15 cellular contexts compared by ENCODE assay signal in genomic region chr3:117322866-117323265, GRCh38.
DNase-seq lines count a peak whose midpoint lies in the region; ATAC-seq, FAIRE-seq and TF ChIP-seq lines count a peak whose summit lies in the region.
"Had no signal": no experiment of that assay in that cellular context is flagged by ENCODE, and none has a peak within 500 bp of the region (broad histone marks: within the 10 kb centered on the region; RNA-seq: fewer than 3 reads in every experiment).

No MANE protein-coding gene starts in this region.

- peak; percentile 17 for DNase-seq in Caki2 (ENCODE audit: low read depth)
- peak; percentile 16 for DNase-seq in astrocyte (ENCODE audit: low read depth)
- DNase-seq in left colon: no peak
- DNase-seq in naive thymus-derived CD4-positive, alpha-beta T cell: no peak
- DNase-seq in SKM-1 (lab: John Stamatoyannopoulos, UW; ENCODE audit: unreplicated experiment): no peak
- no peak for DNase-seq in MG63
- DNase-seq in dorsolateral prefrontal cortex: no peak
- DNase-seq: activated effector memory CD4-positive, alpha-beta T cell treated with anti-CD3 and anti-CD28 coated beads, Interleukin-2, amount 50 U/mL, for 16 hours; CD8-positive, alpha-beta T cell; NCI-H2171; right cardiac atrium; SHP77 had no signal

- TF ChIP-seq EP300 in Ishikawa (IDR thresholded peaks at IDR 0.05; ENCODE audit: borderline replicate concordance): no peak

- peak; percentile 34 for FAIRE-seq in astrocyte (lab: Jason Lieb, UNC)

- no peak overlapping the region for H2AFZ ChIP-seq in astrocyte (ENCODE audit: low read depth, low read length)

- H3K9ac ChIP-seq in astrocyte (ENCODE audit: low read length): no peak overlapping the region

- H3K27me3 ChIP-seq in astrocyte (ENCODE audit: insufficient read depth, low read length) (no peaks in the 10 kb centered on the region), MG63 (no peaks in the 10 kb centered on the region), dorsolateral prefrontal cortex (no peaks in the 10 kb centered on the region)
- no peaks in the 10 kb centered on the region for H3K27me3 ChIP-seq in naive thymus-derived CD4-positive, alpha-beta T cell (ENCODE audit: control insufficient read depth in 2 of 2, insufficient read depth in 2 of 2, low read length in 2 of 2)

- no peak overlapping the region for H3K4me2 ChIP-seq in astrocyte (ENCODE audit: low read length)

- no peak overlapping the region for H3K4me3 Mint-ChIP-seq in astrocyte (ENCODE audit: unreplicated experiment)
- no peak overlapping the region for H3K4me3 Mint-ChIP-seq in naive thymus-derived CD4-positive, alpha-beta T cell
- H3K4me3 Mint-ChIP-seq: CD8-positive, alpha-beta T cell; mesothelial cell of epicardium had no signal

- H3K79me2 ChIP-seq in astrocyte (ENCODE audit: insufficient read depth, low read length): no peaks in the 10 kb centered on the region

- CTCF ChIA-PET in naive thymus-derived CD4-positive, alpha-beta T cell (lab: Charles Lee): no interaction called here

- H3K36me3 Mint-ChIP-seq in astrocyte (ENCODE audit: low read depth, unreplicated experiment): no peaks in the 10 kb centered on the region
- H3K36me3 Mint-ChIP-seq in naive thymus-derived CD4-positive, alpha-beta T cell: no peaks in the 10 kb centered on the region
- H3K36me3 Mint-ChIP-seq: CD8-positive, alpha-beta T cell; mesothelial cell of epicardium had no signal

- no peaks in the 10 kb centered on the region for H3K27me3 Mint-ChIP-seq in astrocyte (ENCODE audit: low read depth, unreplicated experiment)
- no peaks in the 10 kb centered on the region for H3K27me3 Mint-ChIP-seq in naive thymus-derived CD4-positive, alpha-beta T cell

- H3K27ac Mint-ChIP-seq in astrocyte (ENCODE audit: unreplicated experiment): no peak overlapping the region
- no peak overlapping the region for H3K27ac Mint-ChIP-seq in naive thymus-derived CD4-positive, alpha-beta T cell
- H3K27ac Mint-ChIP-seq: CD8-positive, alpha-beta T cell; mesothelial cell of epicardium had no signal

- no peaks in the 10 kb centered on the region for H3K4me1 Mint-ChIP-seq in astrocyte (ENCODE audit: low read depth, unreplicated experiment)
- H3K4me1 Mint-ChIP-seq in naive thymus-derived CD4-positive, alpha-beta T cell: no peaks in the 10 kb centered on the region
- H3K4me1 Mint-ChIP-seq: mesothelial cell of epicardium had no signal

- peaks cover 3% of the 10 kb centered on the region for H3K9me3 Mint-ChIP-seq in astrocyte (ENCODE audit: unreplicated experiment)
- peaks cover 0 to 34% (median 7%) of the 10 kb centered on the region in 11 donors for H3K9me3 Mint-ChIP-seq in naive thymus-derived CD4-positive, alpha-beta T cell

- in situ Hi-C loops in Caki2 (cut with HindIII; ENCODE audit: low pct_unique_long_range_greater_than_20kb, low sequenced_read_pairs): no loop called here

- peak; percentile 53 for ATAC-seq in left colon
- no peak for ATAC-seq in naive thymus-derived CD4-positive, alpha-beta T cell
- ATAC-seq: activated CD4-positive, CD25-positive, alpha-beta regulatory T cell treated with anti-CD3 and anti-CD28 coated beads, Interleukin-2, amount 50 U/mL, for 24 hours; CD8-positive, alpha-beta T cell; right cardiac atrium had no signal

- H3K9me3 ChIP-seq in astrocyte (ENCODE audit: insufficient read depth, low read depth, low read length): no peaks in the 10 kb centered on the region
- no peaks in the 10 kb centered on the region for H3K9me3 ChIP-seq in naive thymus-derived CD4-positive, alpha-beta T cell (ENCODE audit: control insufficient read depth in 2 of 3, low read length in 3 of 3)
- H3K9me3 ChIP-seq in MG63: no peaks in the 10 kb centered on the region

- TF ChIP-seq RAD21 in Ishikawa (IDR thresholded peaks at IDR 0.05; ENCODE audit: low read depth): no peak

- H4K20me1 ChIP-seq in astrocyte (ENCODE audit: insufficient read depth, low read length): no peaks in the 10 kb centered on the region

- H3K36me3 ChIP-seq in astrocyte (ENCODE audit: insufficient read depth, low read length): no peaks in the 10 kb centered on the region
- no peaks in the 10 kb centered on the region for H3K36me3 ChIP-seq in naive thymus-derived CD4-positive, alpha-beta T cell (ENCODE audit: control insufficient read depth in 2 of 3, insufficient read depth in 3 of 3, low read length in 3 of 3)
- H3K36me3 ChIP-seq in MG63: no peaks in the 10 kb centered on the region

- TF ChIP-seq CTCF in astrocyte (IDR thresholded peaks at IDR 0.05; ENCODE audit: insufficient read depth, low read depth, low read length) (no peak), dorsolateral prefrontal cortex (IDR thresholded peaks at IDR 0.05 in 54 of 56, conservative IDR thresholded peaks at IDR 0.05 in 2 of 56; ENCODE audit: low read depth in 1 of 56, partially characterized antibody in 56 of 56) (no peak)

- H3K4me3 ChIP-seq in astrocyte (ENCODE audit: insufficient read depth, low read depth, low read length) (no peak overlapping the region), MG63 (no peak overlapping the region), dorsolateral prefrontal cortex (no peak overlapping the region)
- no peak overlapping the region for H3K4me3 ChIP-seq in naive thymus-derived CD4-positive, alpha-beta T cell (ENCODE audit: low read length)

- POLR2A ChIA-PET in naive thymus-derived CD4-positive, alpha-beta T cell (lab: Charles Lee): no interaction called here

- intact Hi-C loops in left colon (cut with DNase I, micrococcal nuclease): no loop called here
- intact Hi-C loops in naive thymus-derived CD4-positive, alpha-beta T cell (cut with micrococcal nuclease): no loop called here
- intact Hi-C loops in dorsolateral prefrontal cortex (cut with DNase I): no loop called here

- no peak overlapping the region for H3K27ac ChIP-seq in astrocyte (ENCODE audit: low read depth, low read length)
- no peak overlapping the region for H3K27ac ChIP-seq in naive thymus-derived CD4-positive, alpha-beta T cell (ENCODE audit: low read depth, low read length)
- H3K27ac ChIP-seq in dorsolateral prefrontal cortex: no peak overlapping the region

- no peaks in the 10 kb centered on the region for H3K4me1 ChIP-seq in astrocyte (ENCODE audit: insufficient read depth, low read length)
- H3K4me1 ChIP-seq in naive thymus-derived CD4-positive, alpha-beta T cell (ENCODE audit: control insufficient read depth in 2 of 2, insufficient read depth in 2 of 2, low read length in 2 of 2): no peaks in the 10 kb centered on the region

TF ChIP-seq in Ishikawa, 13 proteins besides CTCF, POLR2A, EP300 and RAD21:
- TF ChIP-seq FOXM1 (IDR thresholded peaks at IDR 0.05; ENCODE audit: borderline replicate concordance, low read depth): no peak
- peak; percentile 89 for TF ChIP-seq REST (IDR thresholded peaks at IDR 0.05; ENCODE audit: low read depth)
TF ChIP-seq in Ishikawa: peak in this region for 1.

Comparison
In these comparisons a context has a peak if more than half of its experiments do, and no peak if none do; other contexts are left out.
1. DNase-seq: peak in Caki2 (single experiment) and astrocyte (single experiment); none in left colon (0 of 2), naive thymus-derived CD4-positive, alpha-beta T cell (0 of 9), SKM-1 (single experiment), MG63 (single experiment) and dorsolateral prefrontal cortex (0 of 10).